ENCODE assay signal across 9 cellular contexts in the genomic region with DNA sequence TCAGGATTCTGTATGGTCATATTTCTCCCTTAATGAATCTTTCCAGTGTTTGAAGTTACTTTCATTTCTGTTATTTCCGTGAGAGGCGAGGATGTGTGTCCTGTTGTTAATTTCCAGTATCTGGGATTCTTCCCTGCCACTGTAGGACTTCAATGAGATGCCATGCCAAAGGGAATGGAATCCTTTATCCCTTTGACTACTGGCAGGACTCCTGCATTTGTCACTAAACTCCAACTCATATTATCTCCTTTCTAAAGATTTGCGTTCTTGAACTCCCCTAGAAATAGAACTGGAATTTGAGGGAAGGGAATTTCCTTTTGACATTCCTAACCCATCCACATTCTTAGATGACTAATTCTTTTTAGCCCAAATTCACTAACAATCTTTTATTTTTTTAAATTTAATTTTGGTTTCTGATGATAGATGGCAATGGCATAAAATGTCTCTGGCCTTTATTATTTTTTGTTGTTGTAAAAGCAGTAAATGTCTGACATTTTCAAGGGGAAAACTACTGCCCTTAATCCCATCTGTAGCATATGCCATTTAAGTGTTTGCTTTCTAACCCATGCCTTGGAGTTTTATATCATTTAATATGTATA.
DNase-seq lines count a peak whose midpoint lies in the region; ATAC-seq and TF ChIP-seq lines count a peak whose summit lies in the region.
"Had no signal": no experiment of that assay in that cellular context is flagged by ENCODE, and none has a peak within 500 bp of the region (broad histone marks: within the 10 kb centered on the region; RNA-seq: fewer than 3 reads in every experiment).

No MANE protein-coding gene starts in this region.

- POLR2A ChIA-PET in CD8-positive, alpha-beta memory T cell (lab: Charles Lee): no interaction called here

- 9 to 14% (median 11%) methylated on average over 3 of the region's 3 CpGs for WGBS in heart left ventricle, 4 donors

- peak overlapping the region; percentile 66 for H3K9ac ChIP-seq in skeletal muscle satellite cell (ENCODE audit: low read depth, low read length)

- H3K4me3 ChIP-seq in heart left ventricle (peak overlapping the region in 5 of 12 donors; percentile 12 to 37 (median 20)), skeletal muscle satellite cell (ENCODE audit: low read length) (peak overlapping the region; percentile 35)
- H3K4me3 ChIP-seq in CD8-positive, alpha-beta memory T cell (ENCODE audit: low read length): no peak overlapping the region

- peak overlapping the region; percentile 74 for H3K4me2 ChIP-seq in skeletal muscle satellite cell (ENCODE audit: low read length)

- H3K27me3 ChIP-seq in heart left ventricle: no peaks in the 10 kb centered on the region
- H3K27me3 ChIP-seq in skeletal muscle satellite cell (ENCODE audit: control insufficient read depth, insufficient read depth, low read length): no peaks in the 10 kb centered on the region
- H3K27me3 ChIP-seq in CD8-positive, alpha-beta memory T cell (ENCODE audit: insufficient read depth, low read length, poor library complexity, severe bottlenecking): no peaks in the 10 kb centered on the region

- peak overlapping the region; percentile 54 to 94 (median 86) for H3K27ac ChIP-seq in heart left ventricle
- H3K27ac ChIP-seq in CD8-positive, alpha-beta memory T cell (ENCODE audit: low read depth, low read length): no peak overlapping the region

- H3K36me3 Mint-ChIP-seq in T-helper 17 cell (ENCODE audit: low read depth): peaks cover 8% of the 10 kb centered on the region
- H3K36me3 Mint-ChIP-seq in CD8-positive, alpha-beta memory T cell: peaks cover 6 to 92% (median 22%) of the 10 kb centered on the region in 3 donors

- DNase-seq in EL: peak; percentile 66
- DNase-seq in T-helper 17 cell: no peak
- DNase-seq in heart left ventricle: no peak
- no peak for DNase-seq in GM13977 (ENCODE audit: low spot score)
- DNase-seq in CD8-positive, alpha-beta memory T cell: no peak
- no peak for DNase-seq in RPMI8226

- peaks cover 17% of the 10 kb centered on the region for H3K4me1 Mint-ChIP-seq in T-helper 17 cell
- peaks cover 15 to 42% (median 26%) of the 10 kb centered on the region in 3 donors for H3K4me1 Mint-ChIP-seq in CD8-positive, alpha-beta memory T cell

- peaks cover 0 to 2% (median 0%) of the 10 kb centered on the region in 5 donors for H3K9me3 Mint-ChIP-seq in CD8-positive, alpha-beta memory T cell

- peaks cover 0 to 96% (median 79%) of the 10 kb centered on the region in 9 donors for H3K36me3 ChIP-seq in heart left ventricle
- H3K36me3 ChIP-seq in skeletal muscle satellite cell (ENCODE audit: insufficient read depth, low read length): peaks cover 65% of the 10 kb centered on the region
- H3K36me3 ChIP-seq in CD8-positive, alpha-beta memory T cell (ENCODE audit: insufficient read depth, low read length): peaks cover 71% of the 10 kb centered on the region

- H3K27ac Mint-ChIP-seq in T-helper 17 cell: peak overlapping the region; percentile 90
- peak overlapping the region in 3 of 8 donors; percentile 4 to 57 (median 22) for H3K27ac Mint-ChIP-seq in CD8-positive, alpha-beta memory T cell

- H3K27me3 Mint-ChIP-seq in T-helper 17 cell: no peaks in the 10 kb centered on the region
- no peaks in the 10 kb centered on the region for H3K27me3 Mint-ChIP-seq in CD8-positive, alpha-beta memory T cell

- H3K4me1 ChIP-seq in heart left ventricle (peaks cover 38 to 100% (median 97%) of the 10 kb centered on the region in 12 donors), skeletal muscle satellite cell (ENCODE audit: control insufficient read depth, insufficient read depth, low read length) (peaks cover 75% of the 10 kb centered on the region)
- H3K4me1 ChIP-seq in CD8-positive, alpha-beta memory T cell (ENCODE audit: insufficient read depth, low read length): peaks cover 25% of the 10 kb centered on the region

- intact Hi-C loops in heart left ventricle (cut with DNase I): loop anchor here in 5 of 10 donors (5.0 to 10.0 kb wide), 6 partner anchors 38 to 291 kb away; no protein-coding TSS in a partner anchor

- no peak for TF ChIP-seq CTCF in heart left ventricle (IDR thresholded peaks at IDR 0.05)
- TF ChIP-seq CTCF in GM13977 (IDR thresholded peaks at IDR 0.05; ENCODE audit: extremely low read depth, insufficient read depth, missing control alignments): no peak

- in situ Hi-C loops in GM13977 (cut with MboI; ENCODE audit: low pct_unique_long_range_greater_than_20kb, low sequenced_read_pairs, unreplicated experiment): no loop called here

- TF ChIP-seq POLR2A in heart left ventricle (IDR thresholded peaks at IDR 0.05): no peak

- CTCF ChIA-PET in CD8-positive, alpha-beta memory T cell (lab: Charles Lee): no interaction called here

- no peaks in the 10 kb centered on the region for H3K9me3 ChIP-seq in T-helper 17 cell (ENCODE audit: control insufficient read depth, low read length, poor library complexity, severe bottlenecking)
- H3K9me3 ChIP-seq in heart left ventricle: no peaks in the 10 kb centered on the region
- no peaks in the 10 kb centered on the region for H3K9me3 ChIP-seq in skeletal muscle satellite cell (replicated peaks; ENCODE audit: low read length)
- H3K9me3 ChIP-seq in CD8-positive, alpha-beta memory T cell (ENCODE audit: low read length): no peaks in the 10 kb centered on the region

- H3K4me3 Mint-ChIP-seq in T-helper 17 cell: peak overlapping the region; percentile 75
- no peak overlapping the region for H3K4me3 Mint-ChIP-seq in CD8-positive, alpha-beta memory T cell

- ATAC-seq in T-helper 17 cell (no peak), heart left ventricle (no peak), HG02973 (IDR thresholded peaks at IDR 0.05; ENCODE audit: unreplicated experiment) (no peak)
- ATAC-seq: Panc1 had no signal
